ENCODE assay signal across 10 cellular contexts in the genomic region with DNA sequence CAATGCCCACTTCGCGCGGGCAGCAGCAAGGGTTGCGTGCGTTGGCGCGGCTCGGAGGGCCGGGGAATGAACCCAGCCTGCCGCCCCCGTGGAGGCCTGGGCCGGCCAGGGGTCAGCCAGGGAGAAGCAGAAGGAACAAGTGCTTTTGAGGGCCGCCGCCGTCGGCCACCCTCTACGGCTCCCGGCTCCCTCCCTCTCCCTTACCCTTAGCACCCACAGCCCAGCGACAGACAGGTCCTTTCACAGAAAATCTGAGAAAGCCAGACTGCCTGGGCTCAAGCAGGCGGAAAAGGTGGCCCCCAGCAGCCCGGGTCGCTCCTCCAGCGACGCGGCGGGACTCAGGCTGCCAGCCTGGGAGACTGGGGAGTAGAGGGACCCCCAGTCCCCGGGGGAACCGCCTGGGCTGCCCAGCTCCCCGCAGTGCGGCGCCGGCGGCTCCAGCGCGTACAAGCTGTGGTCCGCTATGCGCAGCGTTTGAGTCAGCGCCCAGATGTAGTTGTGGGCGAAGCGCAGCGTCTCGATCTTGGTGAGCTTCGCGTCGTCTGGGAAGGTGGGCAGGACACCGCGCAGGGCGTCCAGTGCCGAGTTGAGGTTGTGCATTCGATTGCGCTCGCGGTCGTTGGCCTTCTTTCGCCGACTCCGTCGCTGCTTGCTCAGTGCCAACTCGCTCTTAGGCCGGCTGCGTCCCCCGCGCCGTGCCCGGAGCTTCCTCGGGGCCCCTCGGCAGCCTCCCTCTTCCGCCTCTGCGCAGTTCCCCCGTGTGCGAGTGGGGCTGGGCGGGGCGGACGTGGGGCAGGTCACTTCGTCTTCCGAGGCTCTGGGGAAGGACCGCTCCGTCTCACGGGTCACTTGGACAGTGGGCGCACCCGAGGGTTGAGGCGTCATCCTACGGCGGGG. TPM values are rescaled to one million over a fixed set of nuclear protein-coding genes. Genes with fewer than 3 reads are reported as not detected.
DNase-seq lines count a peak whose midpoint lies in the region; ATAC-seq and TF ChIP-seq lines count a peak whose summit lies in the region.
"Had no signal": no experiment of that assay in that cellular context is flagged by ENCODE, and none has a peak within 500 bp of the region (broad histone marks: within the 10 kb centered on the region; RNA-seq: fewer than 3 reads in every experiment).

No MANE protein-coding gene starts in this region.

- H3K27me3 ChIP-seq in CD4-positive, CD25-positive, alpha-beta regulatory T cell (ENCODE audit: control insufficient read depth, insufficient read depth, low read length): peaks cover 41% of the 10 kb centered on the region
- H3K27me3 ChIP-seq in MG63 (peaks cover 96% of the 10 kb centered on the region), colonic mucosa (peaks cover 81% of the 10 kb centered on the region), adrenal gland (peaks cover 82% of the 10 kb centered on the region)

- H3K27ac Mint-ChIP-seq in CD4-positive, CD25-positive, alpha-beta regulatory T cell: no peak overlapping the region
- no peak overlapping the region for H3K27ac Mint-ChIP-seq in nephron progenitor cell

- intact Hi-C loops in colonic mucosa (cut with DNase I): no loop called here
- intact Hi-C loops in adrenal gland (cut with DNase I): no loop called here

- 1 to 4% (median 2%) methylated on average over 17 to 85 of the region's 85 CpGs for WGBS in adrenal gland, 4 donors

- peaks cover 22% of the 10 kb centered on the region for H3K4me1 ChIP-seq in CD4-positive, CD25-positive, alpha-beta regulatory T cell (ENCODE audit: control insufficient read depth, insufficient read depth, low read length, poor library complexity, severe bottlenecking)
- H3K4me1 ChIP-seq in colonic mucosa: no peaks in the 10 kb centered on the region
- H3K4me1 ChIP-seq in adrenal gland (replicated peaks in 1 of 2): peaks cover 0 to 6% of the 10 kb centered on the region in 2 donors

- H3K36me3 ChIP-seq in CD4-positive, CD25-positive, alpha-beta regulatory T cell (ENCODE audit: control insufficient read depth, insufficient read depth, low read length): no peaks in the 10 kb centered on the region
- H3K36me3 ChIP-seq in MG63 (no peaks in the 10 kb centered on the region), colonic mucosa (no peaks in the 10 kb centered on the region), adrenal gland (replicated peaks in 1 of 2) (no peaks in the 10 kb centered on the region)

- H3K4me3 Mint-ChIP-seq in CD4-positive, CD25-positive, alpha-beta regulatory T cell: peak overlapping the region in 3 of 4 donors; percentile 52 to 82 (median 77)
- H3K4me3 Mint-ChIP-seq in nephron progenitor cell: peak overlapping the region; percentile 77

- no peaks in the 10 kb centered on the region for H3K9me3 ChIP-seq in CD4-positive, CD25-positive, alpha-beta regulatory T cell (ENCODE audit: control insufficient read depth in 2 of 2, low read length in 2 of 2)
- no peaks in the 10 kb centered on the region for H3K9me3 ChIP-seq in MG63
- no peaks in the 10 kb centered on the region for H3K9me3 ChIP-seq in colonic mucosa
- H3K9me3 ChIP-seq in adrenal gland (replicated peaks in 1 of 3): no peaks in the 10 kb centered on the region

- ATAC-seq in CD4-positive, CD25-positive, alpha-beta regulatory T cell (ENCODE audit: low read depth in 2 of 2): peak in 1 of 2 donors; percentile 25

- H3K9ac ChIP-seq in colonic mucosa (ENCODE audit: low read depth in 2 of 2, low read length in 2 of 2): no peak overlapping the region

- H3K4me1 Mint-ChIP-seq in CD4-positive, CD25-positive, alpha-beta regulatory T cell: peaks cover 0 to 28% (median 8%) of the 10 kb centered on the region in 4 donors
- H3K4me1 Mint-ChIP-seq in nephron progenitor cell: peaks cover 27% of the 10 kb centered on the region

- no peak for TF ChIP-seq POLR2A in adrenal gland (IDR thresholded peaks at IDR 0.05)

- no peak overlapping the region for H3K27ac ChIP-seq in CD4-positive, CD25-positive, alpha-beta regulatory T cell (ENCODE audit: insufficient read depth, low read length, poor library complexity, severe bottlenecking)
- H3K27ac ChIP-seq in colonic mucosa (no peak overlapping the region), adrenal gland (no peak overlapping the region)
- H3K27ac ChIP-seq: SK-N-MC had no signal

- peaks cover 0 to 2% (median 0%) of the 10 kb centered on the region in 7 donors for H3K9me3 Mint-ChIP-seq in CD4-positive, CD25-positive, alpha-beta regulatory T cell
- H3K9me3 Mint-ChIP-seq in nephron progenitor cell: peaks cover 3% of the 10 kb centered on the region

- H3K27me3 Mint-ChIP-seq in CD4-positive, CD25-positive, alpha-beta regulatory T cell: peaks cover 86% of the 10 kb centered on the region
- H3K27me3 Mint-ChIP-seq in nephron progenitor cell (ENCODE audit: low read depth, poor library complexity): peaks cover 100% of the 10 kb centered on the region

- no peak overlapping the region for H3K4me3 ChIP-seq in CD4-positive, CD25-positive, alpha-beta regulatory T cell (ENCODE audit: low read depth, low read length)
- H3K4me3 ChIP-seq in MG63 (no peak overlapping the region), colonic mucosa (peak overlapping the region; percentile 22), adrenal gland (peak overlapping the region in 1 of 4 donors; percentile 39)
- H3K4me3 ChIP-seq: SK-N-MC had no signal

- H3K36me3 Mint-ChIP-seq in CD4-positive, CD25-positive, alpha-beta regulatory T cell: no peaks in the 10 kb centered on the region
- H3K36me3 Mint-ChIP-seq in nephron progenitor cell (ENCODE audit: low read depth): no peaks in the 10 kb centered on the region

- TF ChIP-seq CTCF in colonic mucosa (IDR thresholded peaks at IDR 0.05): no peak
- no peak for TF ChIP-seq CTCF in nephron progenitor cell (IDR thresholded peaks at IDR 0.05)
- TF ChIP-seq CTCF in adrenal gland (IDR thresholded peaks at IDR 0.05): no peak

- DNase-seq in CD4-positive, CD25-positive, alpha-beta regulatory T cell: no peak
- DNase-seq in MG63: peak; percentile 17
- no peak for DNase-seq in colonic mucosa
- no peak for DNase-seq in nephron progenitor cell
- no peak for DNase-seq in amygdala (lab: John Stamatoyannopoulos, UW)
- no peak for DNase-seq in SIG-M5 (lab: John Stamatoyannopoulos, UW)
- DNase-seq in superior temporal gyrus (ENCODE audit: extremely low spot score): no peak
- no peak for DNase-seq in adrenal gland
- DNase-seq: small intestine had no signal

RNA-seq across cellular contexts. Expression of gene NEUROG3, which starts 0.8 kb away (rescaled TPM):
- not detected for total RNA-seq in CD4-positive, CD25-positive, alpha-beta regulatory T cell
- not detected for polyA plus RNA-seq in CD4-positive, CD25-positive, alpha-beta regulatory T cell
- not detected in 2 replicates for total RNA-seq in MG63 (2014; rRNA removed; shearing (Covaris generic); ENCODE audit: low replicate concordance)
- 1 to 10 TPM; 3.1 to 4.0 TPM for total RNA-seq in colonic mucosa
- total RNA-seq in adrenal gland: under 1 TPM in 3 of 8 donors, not detected in 5; 0.28 to 0.78 (median 0.48) TPM
- under 1 TPM in 1 of 3 donors, not detected in 2; 0.07 TPM for polyA plus RNA-seq in adrenal gland

RNA-seq across cellular contexts. Expression of gene FAM241B, which starts 57.6 kb away (rescaled TPM):
- 9.7 TPM for total RNA-seq in CD4-positive, CD25-positive, alpha-beta regulatory T cell
- 10 to 100 TPM; 14.8 to 21.2 (median 17.7) TPM for polyA plus RNA-seq in CD4-positive, CD25-positive, alpha-beta regulatory T cell
- 4.3 and 6.8 TPM in 2 replicates for total RNA-seq in MG63 (2014; rRNA removed; shearing (Covaris generic); ENCODE audit: low replicate concordance)
- 1 to 10 TPM; 4.2 to 4.5 TPM for total RNA-seq in colonic mucosa
- total RNA-seq in adrenal gland: 1 to 10 TPM in 6 of 8 donors, not detected in 2; 1.4 to 3.4 (median 2.4) TPM
- polyA plus RNA-seq in adrenal gland: 1 to 10 TPM; 3.4 to 4.6 (median 4.0) TPM
